Comparison of ENCODE assay signal across 14 cellular contexts in the genomic region with DNA sequence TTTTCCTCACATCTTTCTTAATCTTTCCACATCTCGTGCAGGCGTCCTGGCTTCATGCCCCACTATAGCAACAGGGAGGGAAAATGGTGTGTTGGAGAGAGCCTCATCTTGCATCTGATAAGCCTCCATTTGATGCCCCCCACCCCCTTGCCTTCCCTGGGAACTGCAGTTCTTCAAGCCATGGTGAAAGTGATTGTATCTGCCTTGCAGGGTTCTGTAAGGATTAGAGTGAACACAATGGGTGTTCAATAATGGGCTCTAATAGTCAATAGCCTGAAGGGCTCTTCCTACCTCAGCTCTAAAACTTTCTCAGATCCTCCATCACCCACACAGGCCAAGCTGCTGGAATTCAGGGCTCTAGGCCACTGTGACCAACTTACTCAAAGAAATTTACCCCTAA.
DNase-seq lines count a peak whose midpoint lies in the region; TF ChIP-seq lines count a peak whose summit lies in the region.
"Had no signal": no experiment of that assay in that cellular context is flagged by ENCODE, and none has a peak within 500 bp of the region (broad histone marks: within the 10 kb centered on the region; RNA-seq: fewer than 3 reads in every experiment).

No MANE protein-coding gene starts in this region.

- H2BK5ac ChIP-seq in mesendoderm (ENCODE audit: low read length) (no peak overlapping the region), neuronal stem cell (ENCODE audit: low read length) (no peak overlapping the region)

- H3K18ac ChIP-seq in mesendoderm (ENCODE audit: low read length) (no peak overlapping the region), neuronal stem cell (ENCODE audit: low read length) (no peak overlapping the region)

- H3K9me3 ChIP-seq in OCI-LY3 (ENCODE audit: insufficient read depth, low read length) (no peaks in the 10 kb centered on the region), neuronal stem cell (replicated peaks in 1 of 2; ENCODE audit: control insufficient read depth in 2 of 2, insufficient read depth in 1 of 2, low read depth in 1 of 2, low read length in 2 of 2) (no peaks in the 10 kb centered on the region)

- H3K27ac ChIP-seq in OCI-LY3 (ENCODE audit: low read length), result no peak overlapping the region
- H3K27ac ChIP-seq in mesendoderm (ENCODE audit: low read depth, low read length), result no peak overlapping the region
- peak overlapping the region; percentile 49 for H3K27ac ChIP-seq in neuronal stem cell (replicated peaks; ENCODE audit: low read length)
- H3K27ac ChIP-seq: GM23248 had no signal

- H4K20me1 ChIP-seq in OCI-LY3 (ENCODE audit: insufficient read depth, low read length), result no peaks in the 10 kb centered on the region

- H4K5ac ChIP-seq in mesendoderm (ENCODE audit: low read length), result no peak overlapping the region

- no peak for TF ChIP-seq CTCF in OCI-LY3 (IDR thresholded peaks at IDR 0.05; ENCODE audit: low read depth, low read length)

- H3K56ac ChIP-seq in mesendoderm (ENCODE audit: low read length), result no peak overlapping the region

- H3K79me1 ChIP-seq in mesendoderm (ENCODE audit: low read length) (no peaks in the 10 kb centered on the region), neuronal stem cell (ENCODE audit: low read depth, low read length) (no peaks in the 10 kb centered on the region)

- no peak overlapping the region for H4K91ac ChIP-seq in neuronal stem cell (ENCODE audit: low read depth, low read length, poor library complexity)

- no peak overlapping the region for H3K4me3 ChIP-seq in OCI-LY3 (ENCODE audit: low read length)
- H3K4me3 ChIP-seq in mesendoderm (ENCODE audit: low read length), result no peak overlapping the region
- no peak overlapping the region for H3K4me3 ChIP-seq in neuronal stem cell (ENCODE audit: low read length in 2 of 2)
- H3K4me3 ChIP-seq: GM23248 had no signal

- H2BK12ac ChIP-seq in neuronal stem cell (ENCODE audit: low read length), result no peak overlapping the region

- no peak overlapping the region for H4K8ac ChIP-seq in mesendoderm (ENCODE audit: low read depth, low read length)
- no peak overlapping the region for H4K8ac ChIP-seq in neuronal stem cell (ENCODE audit: low read depth, low read length)

- no peak overlapping the region for H3K4ac ChIP-seq in mesendoderm (ENCODE audit: low read depth, low read length)
- H3K4ac ChIP-seq in neuronal stem cell (ENCODE audit: low read length), result no peak overlapping the region

- H3K36me3 ChIP-seq in OCI-LY3 (replicated peaks; ENCODE audit: low read depth, low read length) (no peaks in the 10 kb centered on the region), mesendoderm (ENCODE audit: control insufficient read depth, insufficient read depth, low read length) (no peaks in the 10 kb centered on the region), neuronal stem cell (replicated peaks in 1 of 2; ENCODE audit: control insufficient read depth in 2 of 2, insufficient read depth in 2 of 2, low read length in 2 of 2) (no peaks in the 10 kb centered on the region)

- H2AFZ ChIP-seq in OCI-LY3 (ENCODE audit: low read depth, low read length), result no peak overlapping the region
- no peak overlapping the region for H2AFZ ChIP-seq in neuronal stem cell (ENCODE audit: low read length)
- H2AFZ ChIP-seq: GM23248 had no signal

- H2AK5ac ChIP-seq in mesendoderm (ENCODE audit: low read length) (no peak overlapping the region), neuronal stem cell (ENCODE audit: low read depth, low read length) (no peak overlapping the region)

- H3K27me3 ChIP-seq in OCI-LY3 (ENCODE audit: low read depth, low read length), result peaks cover 26% of the 10 kb centered on the region
- no peaks in the 10 kb centered on the region for H3K27me3 ChIP-seq in mesendoderm (ENCODE audit: insufficient read depth, low read length, poor library complexity)
- no peaks in the 10 kb centered on the region for H3K27me3 ChIP-seq in neuronal stem cell (ENCODE audit: control insufficient read depth in 3 of 3, insufficient read depth in 3 of 3, low read depth in 1 of 3, low read length in 3 of 3)

- H3K14ac ChIP-seq in neuronal stem cell (ENCODE audit: low read length), result no peak overlapping the region

- H2BK15ac ChIP-seq in mesendoderm (replicated peaks; ENCODE audit: low read depth), result no peak overlapping the region
- H2BK15ac ChIP-seq in neuronal stem cell (ENCODE audit: low read length), result no peak overlapping the region

- H3K9ac ChIP-seq in OCI-LY3 (ENCODE audit: low read length) (no peak overlapping the region), mesendoderm (ENCODE audit: low read length) (no peak overlapping the region), neuronal stem cell (ENCODE audit: low read depth, low read length, poor library complexity) (no peak overlapping the region)
- H3K9ac ChIP-seq: GM23248 had no signal

- H3K79me2 ChIP-seq in OCI-LY3 (ENCODE audit: low read length) (no peaks in the 10 kb centered on the region), mesendoderm (ENCODE audit: control insufficient read depth, insufficient read depth, low read length) (no peaks in the 10 kb centered on the region)

- H3K23ac ChIP-seq in mesendoderm (ENCODE audit: low read length) (no peak overlapping the region), neuronal stem cell (ENCODE audit: low read depth, low read length, poor library complexity) (no peak overlapping the region)

- DNase-seq in mesendoderm (peak; percentile 59), neuronal stem cell (ENCODE audit: low spot score) (no peak), RKO (ENCODE audit: low spot score) (no peak), NCI-H2081 (lab: John Stamatoyannopoulos, UW) (no peak), cerebellum (ENCODE audit: low spot score) (no peak)
- DNase-seq: C1 segment of cervical spinal cord; Calu3; CD4-positive, alpha-beta memory T cell; COR-L47; DMS53; DMS79 treated with DMSO at 0.1 percent for 48 hours; GM23248; H9 had no signal

- H2BK120ac ChIP-seq in mesendoderm (ENCODE audit: low read depth, low read length) (no peak overlapping the region), neuronal stem cell (ENCODE audit: low read depth, low read length) (no peak overlapping the region)

- H3K4me1 ChIP-seq in OCI-LY3 (ENCODE audit: low read length), result peaks cover 20% of the 10 kb centered on the region
- no peaks in the 10 kb centered on the region for H3K4me1 ChIP-seq in mesendoderm (ENCODE audit: control insufficient read depth, low read depth, low read length)
- H3K4me1 ChIP-seq in neuronal stem cell (ENCODE audit: control insufficient read depth in 2 of 2, insufficient read depth in 1 of 2, low read depth in 1 of 2, low read length in 2 of 2), result peaks cover 0 to 2% of the 10 kb centered on the region in 2 donors

- H3K4me2 ChIP-seq in OCI-LY3 (ENCODE audit: low read length), result peak overlapping the region; percentile 2; the same call in 1 of the 2 replicates
- H3K4me2 ChIP-seq in mesendoderm (ENCODE audit: low read length), result no peak overlapping the region
- H3K4me2 ChIP-seq in neuronal stem cell (ENCODE audit: insufficient read depth, low read length, poor library complexity, severe bottlenecking), result no peak overlapping the region

- no CpG with 5 or more reads among the region's 2 CpGs for WGBS in mesendoderm (ENCODE audit: extremely low coverage, insufficient coverage, low lambda C conversion rate)
- no CpG with 5 or more reads among the region's 2 CpGs for WGBS in neuronal stem cell (ENCODE audit: extremely low coverage in 2 of 2, insufficient read length in 2 of 2, insufficient replicate concordance in 1 of 2), 2 donors
